13 cellular contexts compared by ENCODE assay signal in genomic region chr2:117980381-117980780, GRCh38. TPM values are rescaled to one million over a fixed set of nuclear protein-coding genes. Genes with fewer than 3 reads are reported as not detected.
A peak's percentile ranks its signal among the peaks of the same experiment; 100 is the strongest.
DNase-seq lines count a peak whose midpoint lies in the region; ATAC-seq and TF ChIP-seq lines count a peak whose summit lies in the region.
"Had no signal": no experiment of that assay in that cellular context is flagged by ENCODE, and none has a peak within 500 bp of the region (broad histone marks: within the 10 kb centered on the region; RNA-seq: fewer than 3 reads in every experiment).

No MANE protein-coding gene starts in this region.

- H3K9me3 ChIP-seq in SJSA1 (replicated peaks), result no peaks in the 10 kb centered on the region
- H3K9me3 ChIP-seq: thoracic aorta had no signal

- H3K36me3 ChIP-seq in SJSA1, result peaks cover 37% of the 10 kb centered on the region

- no peak for TF ChIP-seq CTCF in foreskin fibroblast (IDR thresholded peaks at IDR 0.05; ENCODE audit: low read depth, low read length)

- DNase-seq in GM03348 (ENCODE audit: low spot score), result peak; percentile 65
- peak in 1 of 2 experiments; percentile 36 for DNase-seq in SJSA1 (ENCODE audit: low read depth in 1 of 2, low spot score in 2 of 2)
- peak; percentile 32 to 69 for DNase-seq in foreskin fibroblast
- no peak for DNase-seq in NCI-H146 (lab: John Stamatoyannopoulos, UW)
- DNase-seq in T1000 (lab: John Stamatoyannopoulos, UW), result no peak
- DNase-seq in NCI-H128 (lab: John Stamatoyannopoulos, UW; ENCODE audit: unreplicated experiment), result no peak
- DNase-seq: activated naive CD8-positive, alpha-beta T cell treated with anti-CD3 and anti-CD28 coated beads, Interleukin-2, amount 50 U/mL, for 24 hours; NCI-H1436 treated with DMSO at 0.1 percent for 48 hours; stimulated activated CD4-positive, alpha-beta T cell treated with anti-CD3 and anti-CD28 coated beads, Interleukin-4, amount 100 ng/mL, for 4 hours; T-helper 9 cell had no signal

- no peak for ATAC-seq in GM18873 (IDR thresholded peaks at IDR 0.05; ENCODE audit: low FRiP score, unreplicated experiment)
- ATAC-seq: activated naive CD8-positive, alpha-beta T cell treated with anti-CD3 and anti-CD28 coated beads, Interleukin-2, amount 50 U/mL, for 24 hours had no signal

- peaks cover 23% of the 10 kb centered on the region for H3K4me1 ChIP-seq in SJSA1 (replicated peaks)

- H3K27ac ChIP-seq in SJSA1 (peak overlapping the region; percentile 79), skin epidermis (peak overlapping the region in 18 of 21 experiments; percentile 8 to 89 (median 62))

- no peaks in the 10 kb centered on the region for H3K27me3 ChIP-seq in SJSA1 (replicated peaks)

- H3K4me3 ChIP-seq in SJSA1 (no peak overlapping the region), foreskin fibroblast (ENCODE audit: low read depth in 1 of 2, low read length in 2 of 2) (no peak overlapping the region), skin epidermis (no peak overlapping the region)
- H3K4me3 ChIP-seq: thoracic aorta had no signal

RNA-seq across cellular contexts. Expression of gene CCDC93, which starts 33.5 kb away (rescaled TPM):
- 10.1 and 15.2 TPM in 2 replicates for total RNA-seq in SJSA1 (2014; rRNA removed; shearing (Covaris generic))

Comparison
In these comparisons a context has a peak if more than half of its experiments do, and no peak if none do; other contexts are left out.
1. DNase-seq: peak in GM03348 (single experiment) and foreskin fibroblast (2 of 2); none in NCI-H146 (single experiment), T1000 (single experiment) and NCI-H128 (single experiment).